Comparison of ENCODE assay signal across 30 cellular contexts in the genomic region with DNA sequence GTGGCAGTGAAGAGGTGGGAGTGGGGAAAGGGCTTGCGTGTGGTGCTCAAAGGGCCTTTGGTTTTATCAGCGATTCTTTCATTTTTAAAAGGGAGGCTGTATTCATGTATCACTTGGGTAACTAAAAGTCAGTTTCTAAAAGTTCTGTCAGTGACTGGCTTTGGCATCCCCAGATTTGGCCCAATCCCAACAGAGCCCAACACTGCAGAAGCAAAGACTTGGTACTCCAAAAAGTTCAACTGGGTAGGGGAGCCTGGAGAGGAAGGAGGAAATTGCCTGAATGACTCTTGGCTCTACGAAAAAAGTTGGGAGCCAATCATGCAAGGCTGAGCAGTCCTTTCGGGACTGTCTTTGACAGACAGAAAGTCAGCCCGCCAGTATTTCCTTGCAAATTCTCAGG. TPM values are rescaled to one million over a fixed set of nuclear protein-coding genes. Genes with fewer than 3 reads are reported as not detected.
"Had no signal": no experiment of that assay in that cellular context is flagged by ENCODE, and none has a peak within 500 bp of the region (broad histone marks: within the 10 kb centered on the region; RNA-seq: fewer than 3 reads in every experiment).

No MANE protein-coding gene starts in this region.

- H3K4me3 ChIP-seq: ascending aorta, breast epithelium, cardiac muscle cell, colonic mucosa, esophagus squamous epithelium, gastroesophageal sphincter had no signal

- H3K27ac ChIP-seq: breast epithelium, cardiac muscle cell, colonic mucosa, epithelial cell of prostate, esophagus squamous epithelium, gastroesophageal sphincter had no signal

- H3K9me3 Mint-ChIP-seq: activated CD4-positive, alpha-beta memory T cell treated with anti-CD3 and anti-CD28 coated beads for 36 hours; activated CD4-positive, alpha-beta T cell treated with anti-CD3 and anti-CD28 coated beads, Interleukin-2, amount 10 ng/mL, durations not matched to agents 24 days and 14 days; activated T-cell treated with anti-CD3 and anti-CD28 coated beads, Interleukin-2, amount 50 U/mL, for 24 hours; activated T-cell treated with anti-CD3 and anti-CD28 coated beads, Interleukin-2, amount 50 U/mL, for 72 hours had no signal

- H3K27ac Mint-ChIP-seq: activated CD4-positive, alpha-beta memory T cell treated with anti-CD3 and anti-CD28 coated beads for 36 hours; activated CD4-positive, alpha-beta T cell treated with anti-CD3 and anti-CD28 coated beads for 36 hours; activated CD4-positive, alpha-beta T cell treated with anti-CD3 and anti-CD28 coated beads, Interleukin-2, amount 10 ng/mL, durations not matched to agents 24 days and 14 days; activated CD8-positive, alpha-beta memory T cell treated with anti-CD3 and anti-CD28 coated beads, Interleukin-2, amount 10 ng/mL, durations not matched to agents 7 days and 5 days; activated CD8-positive, alpha-beta T cell treated with anti-CD3 and anti-CD28 coated beads, Interleukin-2, amount 10 ng/mL, durations not matched to agents 7 days and 5 days; activated naive CD8-positive, alpha-beta T cell; activated T-cell treated with anti-CD3 and anti-CD28 coated beads, Interleukin-2, amount 50 U/mL, for 24 hours; activated T-cell treated with anti-CD3 and anti-CD28 coated beads, Interleukin-2, amount 50 U/mL, for 72 hours; brain had no signal

- H3K36me3 Mint-ChIP-seq: activated CD4-positive, alpha-beta memory T cell treated with anti-CD3 and anti-CD28 coated beads for 36 hours; activated CD8-positive, alpha-beta memory T cell treated with anti-CD3 and anti-CD28 coated beads, Interleukin-2, amount 10 ng/mL, durations not matched to agents 7 days and 5 days; activated naive CD8-positive, alpha-beta T cell; brain had no signal

- H3K27me3 ChIP-seq: ascending aorta, breast epithelium, cardiac muscle cell, colonic mucosa had no signal

- H3K4me1 ChIP-seq: breast epithelium, colonic mucosa, gastroesophageal sphincter had no signal

- H3K4me1 Mint-ChIP-seq: activated CD8-positive, alpha-beta memory T cell treated with anti-CD3 and anti-CD28 coated beads, Interleukin-2, amount 10 ng/mL, durations not matched to agents 7 days and 5 days had no signal

- ATAC-seq: activated CD4-positive, alpha-beta T cell treated with anti-CD3 and anti-CD28 coated beads for 36 hours; activated CD8-positive, alpha-beta memory T cell treated with anti-CD3 and anti-CD28 coated beads, Interleukin-2, amount 10 ng/mL, durations not matched to agents 7 days and 5 days; activated CD8-positive, alpha-beta T cell treated with anti-CD3 and anti-CD28 coated beads, Interleukin-2, amount 10 ng/mL, durations not matched to agents 7 days and 5 days; activated T-cell treated with anti-CD3 and anti-CD28 coated beads, Interleukin-2, amount 50 U/mL, for 72 hours; gastroesophageal sphincter had no signal

- H3K9me3 ChIP-seq: ascending aorta, breast epithelium, colonic mucosa, esophagus squamous epithelium, gastroesophageal sphincter had no signal

- H3K36me3 ChIP-seq: ascending aorta, breast epithelium, cardiac muscle cell, colonic mucosa, esophagus squamous epithelium, gastroesophageal sphincter had no signal

- H3K4me3 Mint-ChIP-seq: activated CD4-positive, alpha-beta memory T cell treated with anti-CD3 and anti-CD28 coated beads for 36 hours; activated CD4-positive, alpha-beta T cell treated with anti-CD3 and anti-CD28 coated beads for 36 hours; activated CD4-positive, alpha-beta T cell treated with anti-CD3 and anti-CD28 coated beads, Interleukin-2, amount 10 ng/mL, durations not matched to agents 24 days and 14 days; activated CD8-positive, alpha-beta memory T cell treated with anti-CD3 and anti-CD28 coated beads, Interleukin-2, amount 10 ng/mL, durations not matched to agents 7 days and 5 days; activated CD8-positive, alpha-beta T cell treated with anti-CD3 and anti-CD28 coated beads, Interleukin-2, amount 10 ng/mL, durations not matched to agents 7 days and 5 days; activated naive CD8-positive, alpha-beta T cell; activated T-cell treated with anti-CD3 and anti-CD28 coated beads, Interleukin-2, amount 50 U/mL, for 24 hours; activated T-cell treated with anti-CD3 and anti-CD28 coated beads, Interleukin-2, amount 50 U/mL, for 72 hours; brain had no signal

- DNase-seq: activated CD4-positive, alpha-beta memory T cell treated with anti-CD3 and anti-CD28 coated beads for 36 hours; activated CD4-positive, alpha-beta T cell treated with anti-CD3 and anti-CD28 coated beads for 36 hours; activated CD4-positive, alpha-beta T cell treated with anti-CD3 and anti-CD28 coated beads, Interleukin-2, amount 10 ng/mL, durations not matched to agents 24 days and 14 days; activated CD4-positive, CD25-positive, alpha-beta regulatory T cell; activated CD4-positive, CD25-positive, alpha-beta regulatory T cell treated with anti-CD3 and anti-CD28 coated beads, Interleukin-2, amount 50 U/mL, for 72 hours; activated CD8-positive, alpha-beta memory T cell treated with anti-CD3 and anti-CD28 coated beads, Interleukin-2, amount 10 ng/mL, durations not matched to agents 7 days and 5 days; activated CD8-positive, alpha-beta memory T cell treated with anti-CD3 and anti-CD28 coated beads, Interleukin-2, amount 50 U/mL, for 4 hours; activated CD8-positive, alpha-beta T cell treated with anti-CD3 and anti-CD28 coated beads, Interleukin-2, amount 10 ng/mL, durations not matched to agents 7 days and 5 days; activated effector memory CD4-positive, alpha-beta T cell treated with Interleukin-2 at 50 U/mL for 16 hours; activated gamma-delta T cell treated with Interleukin-2 at 50 U/mL for 16 hours; activated naive CD4-positive, alpha-beta T cell treated with anti-CD3 and anti-CD28 coated beads, Interleukin-2, amount 50 U/mL, for 16 hours; activated naive CD4-positive, alpha-beta T cell treated with Interleukin-2 at 50 U/mL for 16 hours; activated T-cell treated with anti-CD3 and anti-CD28 coated beads, Interleukin-2, amount 50 U/mL, for 24 hours; activated T-cell treated with anti-CD3 and anti-CD28 coated beads, Interleukin-2, amount 50 U/mL, for 72 hours; central memory CD4-positive, alpha-beta T cell; cerebellar nuclear complex; colonic mucosa; effector CD8-positive, alpha-beta T cell; esophagus squamous epithelium; foreskin melanocyte; T-helper 2 cell had no signal

RNA-seq across cellular contexts. Expression of a gene that starts 54.5 kb away (rescaled TPM):
- total RNA-seq: activated CD4-positive, alpha-beta memory T cell treated with anti-CD3 and anti-CD28 coated beads for 36 hours; activated CD4-positive, alpha-beta T cell treated with anti-CD3 and anti-CD28 coated beads for 36 hours; activated CD4-positive, alpha-beta T cell treated with anti-CD3 and anti-CD28 coated beads, Interleukin-2, amount 10 ng/mL, durations not matched to agents 24 days and 14 days; activated CD8-positive, alpha-beta memory T cell treated with anti-CD3 and anti-CD28 coated beads for 36 hours; activated CD8-positive, alpha-beta memory T cell treated with anti-CD3 and anti-CD28 coated beads, Interleukin-2, amount 10 ng/mL, durations not matched to agents 7 days and 5 days; activated CD8-positive, alpha-beta T cell treated with anti-CD3 and anti-CD28 coated beads, Interleukin-2, amount 10 ng/mL, durations not matched to agents 7 days and 5 days; activated T-cell treated with anti-CD3 and anti-CD28 coated beads, Interleukin-2, amount 50 U/mL, for 72 hours; T-helper 1 cell treated with Interleukin-12 subunit alpha and Interleukin-12 subunit beta and Interleukin-4 antibody, amounts not matched to agents 30 ng/mL and 1 ng/mL, for 36 hours had no signal
